In genomic region chr4:184898793-184899192, GRCh38 we compare ENCODE assay signal across 19 cellular contexts.
"Had no signal": no experiment of that assay in that cellular context is flagged by ENCODE, and none has a peak within 500 bp of the region (broad histone marks: within the 10 kb centered on the region; RNA-seq: fewer than 3 reads in every experiment).

No MANE protein-coding gene starts in this region.

- H3K4me1 ChIP-seq: sigmoid colon, transverse colon had no signal

- H3K4me3 ChIP-seq: lower lobe of right lung, sigmoid colon, testis, transverse colon had no signal

- H3K27ac ChIP-seq: lower lobe of right lung, sigmoid colon, testis, transverse colon, WERI-Rb-1 had no signal

- H3K27me3 ChIP-seq: testis had no signal

- DNase-seq: activated CD4-positive, alpha-beta memory T cell treated with anti-CD3 and anti-CD28 coated beads for 36 hours; activated CD4-positive, alpha-beta T cell treated with anti-CD3 and anti-CD28 coated beads, Interleukin-2, amount 10 ng/mL, durations not matched to agents 24 days and 14 days; activated CD4-positive, CD25-positive, alpha-beta regulatory T cell treated with anti-CD3 and anti-CD28 coated beads, Interleukin-2, amount 50 U/mL, for 72 hours; activated CD8-positive, alpha-beta memory T cell treated with anti-CD3 and anti-CD28 coated beads, Interleukin-2, amount 50 U/mL, for 4 hours; activated effector memory CD4-positive, alpha-beta T cell treated with anti-CD3 and anti-CD28 coated beads, Interleukin-2, amount 50 U/mL, for 16 hours; activated naive CD4-positive, alpha-beta T cell treated with anti-CD3 and anti-CD28 coated beads for 36 hours; activated naive CD8-positive, alpha-beta T cell treated with anti-CD3 and anti-CD28 coated beads, Interleukin-2, amount 10 ng/mL, durations not matched to agents 7 days and 5 days; activated T-cell treated with anti-CD3 and anti-CD28 coated beads, Interleukin-2, amount 50 U/mL, for 1 hour; amniotic stem cell; effector CD8-positive, alpha-beta T cell; mesendoderm; retina; sigmoid colon; stimulated activated naive CD4-positive, alpha-beta T cell; T-helper 9 cell; testis; WERI-Rb-1 had no signal

- H3K36me3 ChIP-seq: lower lobe of right lung, sigmoid colon, transverse colon, WERI-Rb-1 had no signal

- H3K9me3 ChIP-seq: lower lobe of right lung, sigmoid colon, testis, transverse colon had no signal
